ENCODE assay signal across 21 cellular contexts in genomic region chrX:19661977-19662376, GRCh38.
DNase-seq lines count a peak whose midpoint lies in the region; ATAC-seq, FAIRE-seq and TF ChIP-seq lines count a peak whose summit lies in the region.
"Had no signal": no experiment of that assay in that cellular context is flagged by ENCODE, and none has a peak within 500 bp of the region (broad histone marks: within the 10 kb centered on the region; RNA-seq: fewer than 3 reads in every experiment).

No MANE protein-coding gene starts in this region.

- no peaks in the 10 kb centered on the region; the same call in 1 of the 2 replicates for H3K36me3 ChIP-seq in ACC112 (ENCODE audit: insufficient read depth, low read length)
- H3K36me3 ChIP-seq in RWPE2 (ENCODE audit: low read depth) = no peaks in the 10 kb centered on the region
- H3K36me3 ChIP-seq: SJCRH30 had no signal

- no peak overlapping the region for H2AFZ ChIP-seq in ACC112 (ENCODE audit: low read length, unreplicated experiment)

- ATAC-seq in RWPE2 (ENCODE audit: low read depth) = peak; percentile 59
- no peak for ATAC-seq in GM18517 (IDR thresholded peaks at IDR 0.05; ENCODE audit: unreplicated experiment)
- ATAC-seq in GM21447 (IDR thresholded peaks at IDR 0.05; ENCODE audit: unreplicated experiment) = no peak
- ATAC-seq: CD8-positive, alpha-beta T cell; Panc1 had no signal

- H3K27me3 ChIP-seq in ACC112 (ENCODE audit: insufficient read depth, low read length) (no peaks in the 10 kb centered on the region), RWPE2 (ENCODE audit: insufficient read depth, poor library complexity, severe bottlenecking) (no peaks in the 10 kb centered on the region)
- H3K27me3 ChIP-seq: BLaER1 treated with 17β-estradiol and CSF1 and Interleukin-3, amounts not matched to agents 10 nM and 100 nM; SJCRH30 had no signal

- peak overlapping the region; percentile 8; the same call in 1 of the 2 replicates for H3K27ac ChIP-seq in ACC112 (ENCODE audit: low read depth, low read length)
- H3K27ac ChIP-seq in RWPE2 (ENCODE audit: poor library complexity, severe bottlenecking) = peak overlapping the region; percentile 39
- H3K27ac ChIP-seq: BLaER1 treated with 17β-estradiol and CSF1 and Interleukin-3, amounts not matched to agents 10 nM and 100 nM; HL-60; KMS-11; SJCRH30 had no signal

- H3K4me1 ChIP-seq in ACC112 (ENCODE audit: control insufficient read depth, insufficient read depth, low read length, unreplicated experiment) (peaks cover 57% of the 10 kb centered on the region), RWPE2 (ENCODE audit: insufficient read depth, poor library complexity, severe bottlenecking) (peaks cover 18% of the 10 kb centered on the region)
- H3K4me1 ChIP-seq: BLaER1 treated with 17β-estradiol and CSF1 and Interleukin-3, amounts not matched to agents 10 nM and 100 nM; SJCRH30 had no signal

- peak; percentile 100 for FAIRE-seq in A204.1 (lab: Jason Lieb, UNC)

- DNase-seq in RWPE2 (ENCODE audit: low spot score) (no peak), fibroblast of mammary gland (ENCODE audit: low read depth) (peak; percentile 87), GM19238 (ENCODE audit: insufficient read length, low spot score) (no peak)
- DNase-seq: CD8-positive, alpha-beta T cell; GDM1; HCEC 1CT; NCI-H1105; NCI-H146; NCI-H2029; NCI-H2227 treated with DMSO at 0.1 percent for 48 hours; NCI-H510A treated with DMSO at 0.1 percent for 48 hours; NCI-H748 treated with DMSO at 0.1 percent for 48 hours; SJCRH30 had no signal

- H3K4me3 ChIP-seq in ACC112 (ENCODE audit: low read depth, low read length) = no peak overlapping the region
- no peak overlapping the region for H3K4me3 ChIP-seq in RWPE2 (ENCODE audit: severe bottlenecking)
- no peak overlapping the region for H3K4me3 ChIP-seq in fibroblast of mammary gland (ENCODE audit: control insufficient read depth, low read depth, low read length)
- H3K4me3 ChIP-seq: BLaER1 treated with 17β-estradiol and CSF1 and Interleukin-3, amounts not matched to agents 10 nM and 100 nM; SJCRH30 had no signal

- TF ChIP-seq CTCF in RWPE2 (IDR thresholded peaks at IDR 0.05; ENCODE audit: poor library complexity, severe bottlenecking) = no peak
- TF ChIP-seq CTCF in fibroblast of mammary gland (conservative IDR thresholded peaks at IDR 0.05; ENCODE audit: control insufficient read depth, insufficient read depth, low read depth, low read length) = no peak

- H3K9me3 ChIP-seq in RWPE2 (ENCODE audit: severe bottlenecking) = no peaks in the 10 kb centered on the region
- H3K9me3 ChIP-seq: BLaER1 treated with 17β-estradiol and CSF1 and Interleukin-3, amounts not matched to agents 10 nM and 100 nM; SJCRH30 had no signal

- peaks cover 85% of the 10 kb centered on the region for H3K79me2 ChIP-seq in ACC112 (ENCODE audit: control insufficient read depth, insufficient read depth, low read length, unreplicated experiment)
